10 cellular contexts compared by ENCODE assay signal in genomic region chr6:44642870-44643522, GRCh38.
A peak's percentile ranks its signal among the peaks of the same experiment; 100 is the strongest.
DNase-seq lines count a peak whose midpoint lies in the region; ATAC-seq and TF ChIP-seq lines count a peak whose summit lies in the region.
"Had no signal": no experiment of that assay in that cellular context is flagged by ENCODE, and none has a peak within 500 bp of the region (broad histone marks: within the 10 kb centered on the region; RNA-seq: fewer than 3 reads in every experiment).

No MANE protein-coding gene starts in this region.

- H3K27ac Mint-ChIP-seq in activated CD8-positive, alpha-beta memory T cell treated with anti-CD3 and anti-CD28 coated beads, Interleukin-2, amount 10 ng/mL, durations not matched to agents 7 days and 5 days: peak overlapping the region; percentile 86
- H3K27ac Mint-ChIP-seq in Caco-2 (ENCODE audit: unreplicated experiment): no peak overlapping the region

- no peaks in the 10 kb centered on the region for H3K36me3 Mint-ChIP-seq in activated CD8-positive, alpha-beta memory T cell treated with anti-CD3 and anti-CD28 coated beads, Interleukin-2, amount 10 ng/mL, durations not matched to agents 7 days and 5 days
- H3K36me3 Mint-ChIP-seq in Caco-2 (ENCODE audit: insufficient read depth, unreplicated experiment): no peaks in the 10 kb centered on the region

- no peaks in the 10 kb centered on the region for H3K36me3 ChIP-seq in Caco-2 (ENCODE audit: control insufficient read depth, insufficient read depth, low read length)
- H3K36me3 ChIP-seq: spleen had no signal

- H3K4me3 ChIP-seq in GM12865 (ENCODE audit: low read depth, low read length): no peak overlapping the region
- H3K4me3 ChIP-seq in Caco-2 (ENCODE audit: low read depth, low read length): no peak overlapping the region
- H3K4me3 ChIP-seq: spleen had no signal

- peak; percentile 93 for ATAC-seq in activated CD8-positive, alpha-beta memory T cell treated with anti-CD3 and anti-CD28 coated beads, Interleukin-2, amount 10 ng/mL, durations not matched to agents 7 days and 5 days

- peaks cover 35% of the 10 kb centered on the region for H3K4me1 Mint-ChIP-seq in activated CD8-positive, alpha-beta memory T cell treated with anti-CD3 and anti-CD28 coated beads, Interleukin-2, amount 10 ng/mL, durations not matched to agents 7 days and 5 days
- no peaks in the 10 kb centered on the region for H3K4me1 Mint-ChIP-seq in Caco-2 (ENCODE audit: low read depth, unreplicated experiment)

- no peaks in the 10 kb centered on the region for H3K4me1 ChIP-seq in Caco-2
- H3K4me1 ChIP-seq: spleen had no signal

- TF ChIP-seq CTCF in GM12865 (IDR thresholded peaks at IDR 0.05; ENCODE audit: insufficient read depth, low read depth, low read length, missing control alignments) (no peak), Caco-2 (IDR thresholded peaks at IDR 0.05; ENCODE audit: insufficient read depth in 1 of 2, low read depth in 1 of 2, low read length in 1 of 2, severe bottlenecking in 1 of 2, unreplicated experiment in 1 of 2) (no peak)

- intact Hi-C loops in posterior cingulate gyrus (cut with DNase I) (no loop called here), Caco-2 (cut with micrococcal nuclease; ENCODE audit: unreplicated experiment) (no loop called here)

- CTCF ChIA-PET in activated CD8-positive, alpha-beta memory T cell treated with anti-CD3 and anti-CD28 coated beads, Interleukin-2, amount 10 ng/mL, durations not matched to agents 7 days and 5 days (lab: Charles Lee): interaction anchor here (0.9 to 1.4 kb wide), 3 partner anchors 12 to 358 kb away, joined by 4 to 9 read pairs (median 7); no protein-coding TSS in a partner anchor
- CTCF ChIA-PET in Caco-2 (lab: Charles Lee): interaction anchor here (1.0 kb wide), 1 partner anchor 167 kb away, joined by 3 read pairs; no protein-coding TSS in a partner anchor

- DNase-seq in GM12865 (ENCODE audit: low read depth) (peak; percentile 18), NCI-H1092 (lab: John Stamatoyannopoulos, UW) (peak; percentile 13), posterior cingulate gyrus (no peak), GM19240 (ENCODE audit: insufficient read length, low spot score) (no peak), Caco-2 (no peak)
- DNase-seq in activated CD8-positive, alpha-beta memory T cell treated with anti-CD3 and anti-CD28 coated beads, Interleukin-2, amount 10 ng/mL, durations not matched to agents 7 days and 5 days: peak; percentile 80
- peak; percentile 72 for DNase-seq in stimulated activated CD4-positive, alpha-beta T cell treated with anti-CD3 and anti-CD28 coated beads, Interleukin-15, amount 100 ng/mL, for 24 hours
- DNase-seq: cerebellar nuclear complex, head of caudate nucleus, spleen had no signal

- H3K9me3 Mint-ChIP-seq in activated CD8-positive, alpha-beta memory T cell treated with anti-CD3 and anti-CD28 coated beads, Interleukin-2, amount 10 ng/mL, durations not matched to agents 7 days and 5 days (ENCODE audit: low read depth): no peaks in the 10 kb centered on the region
- H3K9me3 Mint-ChIP-seq in Caco-2 (ENCODE audit: unreplicated experiment): no peaks in the 10 kb centered on the region

- no peaks in the 10 kb centered on the region for H3K9me3 ChIP-seq in Caco-2

- no peaks in the 10 kb centered on the region for H3K27me3 ChIP-seq in Caco-2 (replicated peaks; ENCODE audit: control insufficient read depth, insufficient read depth, low read length)

- peak overlapping the region; percentile 34 for H3K4me3 Mint-ChIP-seq in activated CD8-positive, alpha-beta memory T cell treated with anti-CD3 and anti-CD28 coated beads, Interleukin-2, amount 10 ng/mL, durations not matched to agents 7 days and 5 days
- H3K4me3 Mint-ChIP-seq in Caco-2 (ENCODE audit: unreplicated experiment): no peak overlapping the region

- no peaks in the 10 kb centered on the region for H3K27me3 Mint-ChIP-seq in activated CD8-positive, alpha-beta memory T cell treated with anti-CD3 and anti-CD28 coated beads, Interleukin-2, amount 10 ng/mL, durations not matched to agents 7 days and 5 days
- H3K27me3 Mint-ChIP-seq in Caco-2 (ENCODE audit: insufficient read depth, unreplicated experiment): peaks cover 3% of the 10 kb centered on the region

- POLR2A ChIA-PET in Caco-2 (lab: Charles Lee): no interaction called here

- BruUV-seq in Caco-2 (replicated peaks; lab: Mats Ljungman, UMichigan): no TSS peak

Comparison
In these comparisons a context has a peak if more than half of its experiments do, and no peak if none do; other contexts are left out.
1. DNase-seq: peak in GM12865 (single experiment), NCI-H1092 (single experiment), activated CD8-positive, alpha-beta memory T cell treated with anti-CD3 and anti-CD28 coated beads, Interleukin-2, amount 10 ng/mL, durations not matched to agents 7 days and 5 days (single experiment) and stimulated activated CD4-positive, alpha-beta T cell treated with anti-CD3 and anti-CD28 coated beads, Interleukin-15, amount 100 ng/mL, for 24 hours (single experiment); none in posterior cingulate gyrus (0 of 10), GM19240 (single experiment) and Caco-2 (0 of 2).